ENCODE assay signal across 13 cellular contexts in the genomic region with DNA sequence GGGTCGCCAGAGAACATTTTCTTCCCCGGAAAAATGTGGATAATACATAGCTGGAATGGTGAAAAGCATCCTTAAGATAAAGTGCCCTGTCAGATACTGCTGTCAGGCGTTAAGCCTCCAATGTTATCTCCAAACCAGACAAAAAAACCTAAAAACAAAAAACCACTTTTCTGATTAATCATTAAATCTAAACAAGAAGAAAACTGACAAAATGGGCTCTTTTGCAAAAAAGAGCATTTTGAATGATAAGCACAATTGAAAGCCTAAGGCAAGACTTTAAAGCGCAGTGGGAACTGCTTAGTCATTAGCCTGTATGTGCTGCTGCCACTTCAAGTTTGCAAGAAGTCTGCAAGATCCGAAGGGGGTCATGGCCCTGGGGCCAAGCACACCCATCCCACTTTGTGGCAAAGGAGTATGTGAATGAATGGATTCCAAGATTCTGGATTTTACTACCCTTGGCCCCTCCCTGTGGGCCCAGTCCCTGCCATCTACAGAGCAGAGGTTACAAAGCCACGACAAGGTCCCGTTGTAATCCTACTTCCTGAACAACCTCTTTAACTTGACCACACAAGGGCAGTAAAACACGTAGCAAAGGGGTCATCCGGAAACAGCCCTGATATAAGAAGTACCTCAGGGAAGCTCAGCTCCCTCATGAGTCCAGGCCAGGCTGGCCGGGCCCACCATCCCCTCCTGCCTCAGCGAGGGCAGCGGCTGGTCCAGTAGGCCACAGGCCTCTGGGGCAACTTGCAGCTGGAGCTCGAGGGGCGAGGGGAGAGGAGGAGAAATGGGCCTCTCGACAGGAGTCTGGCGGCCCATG. TPM values are rescaled to one million over a fixed set of nuclear protein-coding genes. Genes with fewer than 3 reads are reported as not detected.
DNase-seq lines count a peak whose midpoint lies in the region; ATAC-seq lines count a peak whose summit lies in the region.
"Had no signal": no experiment of that assay in that cellular context is flagged by ENCODE, and none has a peak within 500 bp of the region (broad histone marks: within the 10 kb centered on the region; RNA-seq: fewer than 3 reads in every experiment).

No MANE protein-coding gene starts in this region.

- no peak for DNase-seq in CD8-positive, alpha-beta memory T cell
- DNase-seq in OCI-M1 (lab: John Stamatoyannopoulos, UW) = peak; percentile 83
- DNase-seq in activated naive CD4-positive, alpha-beta T cell treated with anti-CD3 and anti-CD28 coated beads, Interleukin-2, amount 50 U/mL, for 16 hours = no peak
- DNase-seq in HCEC 1CT = no peak
- DNase-seq: activated T-cell treated with anti-CD3 and anti-CD28 coated beads, Interleukin-2, amount 50 U/mL, for 24 hours; NCI-H187; stimulated activated CD4-positive, alpha-beta T cell treated with anti-CD3 and anti-CD28 coated beads, Interleukin-12 subunit alpha, Interleukin-12 subunit beta, amount 100 ng/mL, for 4 hours; T-helper 1 cell had no signal

- H3K4me3 Mint-ChIP-seq in CD8-positive, alpha-beta memory T cell = no peak overlapping the region
- H3K4me3 Mint-ChIP-seq in dendritic cell treated with granulocyte-macrophage colony-stimulating factor and Interleukin-4, amounts not matched to agents 40 ng/mL and 50 ng/mL, for 4 days = no peak overlapping the region
- H3K4me3 Mint-ChIP-seq: activated T-cell treated with anti-CD3 and anti-CD28 coated beads, Interleukin-2, amount 50 U/mL, for 24 hours had no signal

- H3K27me3 Mint-ChIP-seq in CD8-positive, alpha-beta memory T cell = no peaks in the 10 kb centered on the region
- no peaks in the 10 kb centered on the region for H3K27me3 Mint-ChIP-seq in dendritic cell treated with granulocyte-macrophage colony-stimulating factor and Interleukin-4, amounts not matched to agents 40 ng/mL and 50 ng/mL, for 4 days
- H3K27me3 Mint-ChIP-seq: activated T-cell treated with anti-CD3 and anti-CD28 coated beads, Interleukin-2, amount 50 U/mL, for 24 hours had no signal

- H3K27ac ChIP-seq in CD8-positive, alpha-beta memory T cell (ENCODE audit: low read depth, low read length) = peak overlapping the region; percentile 77
- H3K27ac ChIP-seq in muscle layer of colon (ENCODE audit: low read depth, low read length) = peak overlapping the region; percentile 6

- intact Hi-C loops in dendritic cell treated with granulocyte-macrophage colony-stimulating factor and Interleukin-4, amounts not matched to agents 40 ng/mL and 50 ng/mL, for 4 days (cut with micrococcal nuclease) = no loop called here

- no peaks in the 10 kb centered on the region for H3K27me3 ChIP-seq in CD8-positive, alpha-beta memory T cell (ENCODE audit: insufficient read depth, low read length, poor library complexity, severe bottlenecking)
- H3K27me3 ChIP-seq in muscle layer of colon (ENCODE audit: control insufficient read depth in 1 of 2, insufficient read depth in 2 of 2, low read length in 2 of 2) = no peaks in the 10 kb centered on the region

- no peak overlapping the region for H3K27ac Mint-ChIP-seq in CD8-positive, alpha-beta memory T cell
- H3K27ac Mint-ChIP-seq in dendritic cell treated with granulocyte-macrophage colony-stimulating factor and Interleukin-4, amounts not matched to agents 40 ng/mL and 50 ng/mL, for 4 days = peak overlapping the region; percentile 67
- H3K27ac Mint-ChIP-seq: activated T-cell treated with anti-CD3 and anti-CD28 coated beads, Interleukin-2, amount 50 U/mL, for 24 hours had no signal

- CTCF ChIA-PET in CD8-positive, alpha-beta memory T cell (lab: Charles Lee) = no interaction called here

- no peaks in the 10 kb centered on the region for H3K4me1 ChIP-seq in CD8-positive, alpha-beta memory T cell (ENCODE audit: insufficient read depth, low read length)
- peaks cover 55% of the 10 kb centered on the region for H3K4me1 ChIP-seq in muscle layer of colon (ENCODE audit: insufficient read depth, low read length)

- no peaks in the 10 kb centered on the region for H3K36me3 Mint-ChIP-seq in CD8-positive, alpha-beta memory T cell
- H3K36me3 Mint-ChIP-seq in dendritic cell treated with granulocyte-macrophage colony-stimulating factor and Interleukin-4, amounts not matched to agents 40 ng/mL and 50 ng/mL, for 4 days (ENCODE audit: low read depth) = no peaks in the 10 kb centered on the region

- no peaks in the 10 kb centered on the region for H3K36me3 ChIP-seq in CD8-positive, alpha-beta memory T cell (ENCODE audit: insufficient read depth, low read length)
- no peaks in the 10 kb centered on the region for H3K36me3 ChIP-seq in muscle layer of colon (ENCODE audit: insufficient read depth, low read length)

- no peak overlapping the region for H3K4me3 ChIP-seq in CD8-positive, alpha-beta memory T cell (ENCODE audit: low read length)
- H3K4me3 ChIP-seq in muscle layer of colon (ENCODE audit: low read depth in 1 of 2, low read length in 2 of 2) = no peak overlapping the region
- H3K4me3 ChIP-seq: lung had no signal

- POLR2A ChIA-PET in CD8-positive, alpha-beta memory T cell (lab: Charles Lee) = no interaction called here

- H3K9me3 Mint-ChIP-seq in CD8-positive, alpha-beta memory T cell = no peaks in the 10 kb centered on the region
- no peaks in the 10 kb centered on the region for H3K9me3 Mint-ChIP-seq in dendritic cell treated with granulocyte-macrophage colony-stimulating factor and Interleukin-4, amounts not matched to agents 40 ng/mL and 50 ng/mL, for 4 days
- H3K9me3 Mint-ChIP-seq: activated T-cell treated with anti-CD3 and anti-CD28 coated beads, Interleukin-2, amount 50 U/mL, for 24 hours had no signal

- ATAC-seq in HG03175 (IDR thresholded peaks at IDR 0.05; ENCODE audit: unreplicated experiment) (no peak), HG03280 (IDR thresholded peaks at IDR 0.05; ENCODE audit: unreplicated experiment) (no peak)

- no peaks in the 10 kb centered on the region for H3K9me3 ChIP-seq in CD8-positive, alpha-beta memory T cell (ENCODE audit: low read length)
- H3K9me3 ChIP-seq in muscle layer of colon (ENCODE audit: low read length) = no peaks in the 10 kb centered on the region

- H3K4me1 Mint-ChIP-seq in CD8-positive, alpha-beta memory T cell = no peaks in the 10 kb centered on the region
- peaks cover 82% of the 10 kb centered on the region for H3K4me1 Mint-ChIP-seq in dendritic cell treated with granulocyte-macrophage colony-stimulating factor and Interleukin-4, amounts not matched to agents 40 ng/mL and 50 ng/mL, for 4 days (ENCODE audit: low read depth)

- H3K9ac ChIP-seq in muscle layer of colon (ENCODE audit: low read length) = no peak overlapping the region

RNA-seq across cellular contexts. Expression of a gene that starts 29.7 kb away (rescaled TPM):
- 1 to 10 TPM; 1.8 TPM for total RNA-seq in CD8-positive, alpha-beta memory T cell
- polyA plus RNA-seq in CD8-positive, alpha-beta memory T cell = 0.64 TPM
